1 cellular context compared by ENCODE assay signal in genomic region chr3:124261301-124261700, GRCh38.
TF ChIP-seq lines count a peak whose summit lies in the region.

No MANE protein-coding gene starts in this region.

TF ChIP-seq in SK-N-SH treated with all-trans-retinoic acid at 6 μM for 48 hours, 23 proteins besides CTCF, POLR2A, EP300 and RAD21 (continued from another document):
- TF ChIP-seq CREB5 (CRISPR knock-in tag; IDR thresholded peaks at IDR 0.05; ENCODE audit: low read depth) (no peak), TCF4 (CRISPR knock-in tag; IDR thresholded peaks at IDR 0.05; ENCODE audit: borderline replicate concordance) (no peak), CSRNP3 (CRISPR knock-in tag; IDR thresholded peaks at IDR 0.05) (no peak), ZFP3 (CRISPR knock-in tag; IDR thresholded peaks at IDR 0.05) (no peak), ZNF70 (CRISPR knock-in tag; IDR thresholded peaks at IDR 0.05) (no peak), ISL1 (CRISPR knock-in tag; IDR thresholded peaks at IDR 0.05) (no peak), PATZ1 (CRISPR knock-in tag; IDR thresholded peaks at IDR 0.05; ENCODE audit: borderline replicate concordance) (no peak), OSR1 (CRISPR knock-in tag; IDR thresholded peaks at IDR 0.05) (no peak), TOX (CRISPR knock-in tag; IDR thresholded peaks at IDR 0.05; ENCODE audit: borderline replicate concordance) (no peak), ARNTL (CRISPR knock-in tag; IDR thresholded peaks at IDR 0.05; ENCODE audit: borderline replicate concordance, low read depth) (no peak), ZNF565 (CRISPR knock-in tag; conservative IDR thresholded peaks at IDR 0.05; ENCODE audit: low read depth) (no peak), PPARA (CRISPR knock-in tag; IDR thresholded peaks at IDR 0.05; ENCODE audit: borderline replicate concordance) (no peak)
